8 cellular contexts compared by ENCODE assay signal in genomic region chr5:112417931-112418358, GRCh38. TPM values are rescaled to one million over a fixed set of nuclear protein-coding genes. Genes with fewer than 3 reads are reported as not detected.
A peak's percentile ranks its signal among the peaks of the same experiment; 100 is the strongest.
DNase-seq lines count a peak whose midpoint lies in the region; ATAC-seq, FAIRE-seq and TF ChIP-seq lines count a peak whose summit lies in the region.

No MANE protein-coding gene starts in this region.

- no peak for FAIRE-seq in kidney (lab: Jason Lieb, UNC)

- DNase-seq in PC-9 = peak; percentile 8 to 37
- DNase-seq in MCF 10A (ENCODE audit: unreplicated experiment) = peak; percentile 41
- DNase-seq in kidney = peak; percentile 75
- peak; percentile 22 to 37 (median 25) for DNase-seq in stimulated activated CD4-positive, alpha-beta T cell treated with anti-CD3 and anti-CD28 coated beads, Interleukin-12 subunit alpha, Interleukin-12 subunit beta, amount 100 ng/mL, for 48 hours (ENCODE audit: low read depth in 2 of 3, low spot score in 1 of 3)
- DNase-seq in middle frontal gyrus (ENCODE audit: extremely low spot score, low spot score) = no peak
- DNase-seq in epidermal melanocyte (ENCODE audit: insufficient read length, low spot score) = no peak

- H3K9me2 ChIP-seq in PC-9 (ENCODE audit: insufficient read depth) = no peaks in the 10 kb centered on the region

- peak overlapping the region; percentile 77 for H3K4me3 Mint-ChIP-seq in MCF 10A (ENCODE audit: unreplicated experiment)

- peaks cover 9% of the 10 kb centered on the region for H3K36me3 Mint-ChIP-seq in MCF 10A (ENCODE audit: insufficient read depth, unreplicated experiment)

- H3K4me2 ChIP-seq in PC-9 = peak overlapping the region; percentile 84

- H3K27ac ChIP-seq in PC-9 = no peak overlapping the region
- peak overlapping the region; percentile 76 to 87 for H3K27ac ChIP-seq in kidney (ENCODE audit: low read depth in 2 of 2, low read length in 2 of 2)

- no peaks in the 10 kb centered on the region for H3K27me3 Mint-ChIP-seq in MCF 10A (ENCODE audit: insufficient read depth, unreplicated experiment)

- peak overlapping the region; percentile 20 for H3K27ac Mint-ChIP-seq in MCF 10A (ENCODE audit: low read depth, unreplicated experiment)

- CTCF ChIA-PET in PC-9 (lab: Charles Lee) = no interaction called here
- CTCF ChIA-PET in MCF 10A (lab: Yijun Ruan, JAX) = interaction anchor here (0.6 to 6.0 kb wide), 9 partner anchors 99 to 892 kb away, joined by 3 to 77 read pairs (median 3); no protein-coding TSS in a partner anchor

- no peaks in the 10 kb centered on the region for H3F3A ChIP-seq in PC-9 (ENCODE audit: insufficient read depth, low read depth)

- no peaks in the 10 kb centered on the region for H3K9me3 Mint-ChIP-seq in MCF 10A (ENCODE audit: unreplicated experiment)

- ATAC-seq in GM18508 (IDR thresholded peaks at IDR 0.05; ENCODE audit: insufficient read depth, unreplicated experiment) = peak; percentile 37
- ATAC-seq in HG02610 (IDR thresholded peaks at IDR 0.05; ENCODE audit: unreplicated experiment) = peak; percentile 49

- peak overlapping the region; percentile 35; the same call in 1 of the 2 replicates for H2AFZ ChIP-seq in PC-9

- BruUV-seq in PC-9 (replicated peaks; lab: Mats Ljungman, UMichigan) (no TSS peak), MCF 10A (replicated peaks; lab: Mats Ljungman, UMichigan) (no TSS peak)

- no peaks in the 10 kb centered on the region for H3K79me2 ChIP-seq in PC-9 (ENCODE audit: low read depth)

- H3K9ac ChIP-seq in kidney (ENCODE audit: low read length in 2 of 2) = peak overlapping the region; percentile 67 to 70

- H3K4me3 ChIP-seq in PC-9 (peak overlapping the region; percentile 66), kidney (ENCODE audit: low read length in 2 of 2) (peak overlapping the region; percentile 86 to 88)

- peaks cover 13% of the 10 kb centered on the region for H3K4me1 Mint-ChIP-seq in MCF 10A (ENCODE audit: insufficient read depth, unreplicated experiment)

- H3K4me1 ChIP-seq in PC-9 (replicated peaks; ENCODE audit: insufficient read depth) (no peaks in the 10 kb centered on the region), kidney (ENCODE audit: control insufficient read depth in 1 of 2, insufficient read depth in 1 of 2, low read depth in 1 of 2, low read length in 2 of 2) (peaks cover 2 to 6% of the 10 kb centered on the region in 2 donors)

- H3K36me3 ChIP-seq in PC-9 (ENCODE audit: low read depth) (no peaks in the 10 kb centered on the region), kidney (ENCODE audit: control insufficient read depth in 1 of 2, insufficient read depth in 2 of 2, low read length in 2 of 2) (no peaks in the 10 kb centered on the region)

- no peaks in the 10 kb centered on the region for H4K20me1 ChIP-seq in PC-9 (ENCODE audit: insufficient read depth)

- POLR2A ChIA-PET in PC-9 (lab: Charles Lee; ENCODE audit: unreplicated experiment) = no interaction called here
- POLR2A ChIA-PET in MCF 10A (lab: Yijun Ruan, JAX) = interaction anchor here (0.6 to 5.9 kb wide), 17 partner anchors 8 to 256 kb away, joined by 3 to 97 read pairs (median 4); no protein-coding TSS in a partner anchor

- intact Hi-C loops in PC-9 (cut with micrococcal nuclease; ENCODE audit: unreplicated experiment) (loop anchor here (5.0 kb wide), 2 partner anchors 46 to 191 kb away; no protein-coding TSS in a partner anchor), MCF 10A (cut with micrococcal nuclease) (no loop called here), kidney (cut with DNase I) (loop anchor here (10.0 kb wide), 1 partner anchor 213 kb away; no protein-coding TSS in a partner anchor)

- TF ChIP-seq CTCF in PC-9 (conservative IDR thresholded peaks at IDR 0.05) (no peak), MCF 10A (IDR thresholded peaks at IDR 0.05; ENCODE audit: unreplicated experiment) (no peak), kidney (IDR thresholded peaks at IDR 0.05; ENCODE audit: borderline replicate concordance, extremely low read depth, insufficient read depth) (no peak)

- no peaks in the 10 kb centered on the region for H3K9me3 ChIP-seq in PC-9 (ENCODE audit: insufficient read depth, low read depth)
- no peaks in the 10 kb centered on the region for H3K9me3 ChIP-seq in kidney (ENCODE audit: control insufficient read depth in 1 of 2, low read length in 2 of 2)

- peaks cover 37% of the 10 kb centered on the region for H3K27me3 ChIP-seq in PC-9 (ENCODE audit: insufficient read depth, low read depth)

RNA-seq across cellular contexts. Expression of gene EPB41L4A, which starts 1.1 kb away (rescaled TPM):
- 9.4 and 13.4 TPM in 2 replicates for total RNA-seq in PC-9 (2021)
- 12.4 and 12.7 TPM in 2 replicates for total RNA-seq in MCF 10A (2022)
- total RNA-seq in kidney = 39.0 TPM
- polyA plus RNA-seq in kidney (ENCODE audit: insufficient read depth, low read depth, low replicate concordance) = 10.2 TPM

Comparison
In these comparisons a context has a peak if more than half of its experiments do, and no peak if none do; other contexts are left out.
1. DNase-seq: peak in PC-9 (2 of 2), MCF 10A (single experiment), kidney (single experiment) and stimulated activated CD4-positive, alpha-beta T cell treated with anti-CD3 and anti-CD28 coated beads, Interleukin-12 subunit alpha, Interleukin-12 subunit beta, amount 100 ng/mL, for 48 hours (3 of 3); none in middle frontal gyrus (single experiment) and epidermal melanocyte (single experiment).